4 cellular contexts compared by ENCODE assay signal in the genomic region with DNA sequence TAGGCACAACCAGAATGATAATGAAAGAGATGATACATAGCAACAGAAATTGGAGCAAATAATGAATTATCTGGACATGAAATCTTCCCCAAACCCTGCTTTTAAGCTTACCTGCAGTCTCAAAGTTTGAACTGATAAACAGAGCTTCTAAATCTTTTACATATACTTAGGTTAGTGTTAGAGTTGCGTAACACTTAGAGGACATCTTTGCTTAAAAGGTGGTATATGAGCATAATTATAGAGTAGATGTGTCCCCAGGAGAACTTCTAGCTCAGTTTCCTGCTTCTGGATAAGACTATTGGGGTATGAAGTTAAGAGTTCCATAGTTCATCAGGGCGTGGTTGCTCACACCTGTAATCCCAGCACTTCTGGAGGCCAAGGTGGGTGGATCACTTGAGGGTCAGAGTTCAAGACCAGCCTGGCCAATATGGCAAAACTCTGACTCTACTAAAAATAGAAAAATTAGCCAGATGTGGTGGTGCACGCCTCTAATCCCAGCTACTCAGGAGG.
TF ChIP-seq lines count a peak whose summit lies in the region.

No MANE protein-coding gene starts in this region.

TF ChIP-seq in IMR-90, 13 proteins besides CTCF, POLR2A, EP300 and RAD21:
- 0 out of 2 replicates have a peak, but pooled peaks have one; percentile 41 for TF ChIP-seq CEBPB (IDR thresholded peaks at IDR 0.05; ENCODE audit: low read depth, low read length)

TF ChIP-seq in Ishikawa, 13 proteins besides CTCF, POLR2A, EP300 and RAD21:
- peak; percentile 66; the same call in 1 of the 2 replicates for TF ChIP-seq CEBPB (IDR thresholded peaks at IDR 0.05)
TF ChIP-seq in Ishikawa: peak in this region for 1; not testable (repeated sequence) for 12.

TF ChIP-seq in K562, 482 proteins besides CTCF, POLR2A, EP300 and RAD21:
- peak; percentile 58; the same call in 1 of the 2 replicates for TF ChIP-seq CEBPB (tag; IDR thresholded peaks at IDR 0.05)

TF ChIP-seq in H1, 55 proteins besides CTCF, POLR2A, EP300 and RAD21:
- peak; percentile 11; the same call in 1 of the 2 replicates for TF ChIP-seq CEBPB (IDR thresholded peaks at IDR 0.05; ENCODE audit: low read depth, low read length)
